Comparison of ENCODE assay signal across 10 cellular contexts in the genomic region with DNA sequence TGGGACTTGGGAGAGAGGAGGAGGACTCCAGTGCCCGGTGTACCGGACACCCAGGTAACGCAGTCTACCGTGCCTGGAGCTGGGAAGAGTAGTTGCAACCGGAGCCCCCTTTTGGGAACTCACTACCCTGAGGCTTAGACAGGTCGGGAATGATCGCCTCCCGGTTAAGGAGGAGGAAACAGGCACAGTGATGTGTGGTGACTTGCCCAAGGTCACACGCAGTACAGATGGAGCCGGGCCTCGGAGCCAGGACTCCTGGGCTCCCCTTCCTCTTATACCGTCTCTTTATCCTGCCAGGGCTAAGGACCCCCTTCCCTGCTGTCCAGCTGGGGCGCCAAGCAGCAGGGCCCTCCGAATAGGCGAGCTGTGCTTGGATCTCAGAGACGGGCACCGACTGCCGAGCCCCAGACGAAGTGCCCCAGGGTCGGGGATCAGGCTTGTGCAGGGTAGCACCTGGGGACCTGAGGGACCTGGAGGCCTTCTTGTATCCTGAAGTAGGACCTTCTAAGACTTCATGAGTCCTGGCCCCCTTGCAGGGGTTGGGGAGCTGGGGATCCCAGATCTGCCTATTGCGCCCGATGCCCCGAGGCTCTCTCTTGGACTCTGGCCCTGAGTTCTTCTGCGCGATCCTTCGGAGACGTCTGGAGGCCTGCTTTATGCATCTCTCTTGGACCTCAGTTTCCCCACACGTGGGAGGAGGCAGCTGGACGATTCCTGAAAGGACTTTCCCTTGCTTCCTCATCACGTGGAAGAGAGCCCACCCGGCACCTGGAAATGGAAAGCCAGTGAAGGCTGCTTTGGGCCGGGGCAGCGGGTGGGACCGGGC. TPM values are rescaled to one million over a fixed set of nuclear protein-coding genes. Genes with fewer than 3 reads are reported as not detected.
DNase-seq lines count a peak whose midpoint lies in the region; ATAC-seq and TF ChIP-seq lines count a peak whose summit lies in the region.
"Had no signal": no experiment of that assay in that cellular context is flagged by ENCODE, and none has a peak within 500 bp of the region (broad histone marks: within the 10 kb centered on the region; RNA-seq: fewer than 3 reads in every experiment).

No MANE protein-coding gene starts in this region.

- H3K9ac ChIP-seq in duodenal mucosa (ENCODE audit: low read depth in 1 of 2, low read length in 2 of 2) (no peak overlapping the region), neuronal stem cell (ENCODE audit: low read depth, low read length, poor library complexity) (no peak overlapping the region)

- H4K91ac ChIP-seq in neuronal stem cell (ENCODE audit: low read depth, low read length, poor library complexity) = no peak overlapping the region

- peaks cover 5% of the 10 kb centered on the region for H3K27me3 ChIP-seq in CD8-positive, alpha-beta T cell (ENCODE audit: insufficient read depth, low read length)
- H3K27me3 ChIP-seq in MG63 = peaks cover 31% of the 10 kb centered on the region
- peaks cover 76 to 90% of the 10 kb centered on the region in 2 donors for H3K27me3 ChIP-seq in duodenal mucosa (ENCODE audit: control insufficient read depth in 1 of 2, insufficient read depth in 2 of 2, low read length in 2 of 2)
- peaks cover 64 to 97% (median 91%) of the 10 kb centered on the region in 3 experiments for H3K27me3 ChIP-seq in neuronal stem cell (ENCODE audit: control insufficient read depth in 3 of 3, insufficient read depth in 3 of 3, low read depth in 1 of 3, low read length in 3 of 3)
- no peaks in the 10 kb centered on the region for H3K27me3 ChIP-seq in ovary

- no peak for DNase-seq in CD8-positive, alpha-beta T cell
- DNase-seq in MG63 (no peak), neuronal stem cell (ENCODE audit: low spot score) (no peak), ovary (no peak), caudate nucleus (lab: John Stamatoyannopoulos, UW) (no peak), globus pallidus (ENCODE audit: low spot score) (no peak)
- no peak for DNase-seq in stimulated activated naive CD4-positive, alpha-beta T cell (lab: John Stamatoyannopoulos, UW)
- DNase-seq: NCI-H2081 treated with DMSO at 0.1 percent for 48 hours had no signal

- no peaks in the 10 kb centered on the region for H3K9me3 Mint-ChIP-seq in CD8-positive, alpha-beta T cell

- WGBS in neuronal stem cell (ENCODE audit: extremely low coverage in 2 of 2, insufficient read length in 2 of 2, insufficient replicate concordance in 1 of 2), 2 donors = no CpG with 5 or more reads among the region's 34 CpGs
- 1 to 4% (median 4%) methylated on average over 29 to 34 of the region's 34 CpGs for WGBS in ovary, 3 donors

- H3K27ac ChIP-seq in CD8-positive, alpha-beta T cell (ENCODE audit: low read depth, low read length) = no peak overlapping the region
- H3K27ac ChIP-seq in duodenal mucosa (ENCODE audit: low read depth, low read length) (no peak overlapping the region), neuronal stem cell (replicated peaks; ENCODE audit: low read length) (no peak overlapping the region), ovary (no peak overlapping the region), caudate nucleus (ENCODE audit: low read depth, low read length) (no peak overlapping the region)
- H3K27ac ChIP-seq: gastroesophageal sphincter had no signal

- H3K36me3 Mint-ChIP-seq in CD8-positive, alpha-beta T cell = no peaks in the 10 kb centered on the region

- POLR2A ChIA-PET in CD8-positive, alpha-beta T cell (lab: Charles Lee) = no interaction called here

- no peak for TF ChIP-seq CTCF in CD8-positive, alpha-beta T cell (IDR thresholded peaks at IDR 0.05)
- no peak for TF ChIP-seq CTCF in ovary (IDR thresholded peaks at IDR 0.05)

- no peaks in the 10 kb centered on the region for H3K9me3 ChIP-seq in CD8-positive, alpha-beta T cell (ENCODE audit: low read length)
- no peaks in the 10 kb centered on the region for H3K9me3 ChIP-seq in MG63
- H3K9me3 ChIP-seq in duodenal mucosa (ENCODE audit: control insufficient read depth in 1 of 2, low read length in 2 of 2) = no peaks in the 10 kb centered on the region
- H3K9me3 ChIP-seq in neuronal stem cell (replicated peaks in 1 of 2; ENCODE audit: control insufficient read depth in 2 of 2, insufficient read depth in 1 of 2, low read depth in 1 of 2, low read length in 2 of 2) = peaks cover 0 to 4% of the 10 kb centered on the region in 2 donors
- H3K9me3 ChIP-seq in ovary = no peaks in the 10 kb centered on the region
- H3K9me3 ChIP-seq: gastroesophageal sphincter had no signal

- no peaks in the 10 kb centered on the region for H3K79me1 ChIP-seq in neuronal stem cell (ENCODE audit: low read depth, low read length)

- H3K4me3 ChIP-seq in CD8-positive, alpha-beta T cell (ENCODE audit: low read depth, low read length) = no peak overlapping the region
- peak overlapping the region; percentile 37; the same call in 1 of the 2 replicates for H3K4me3 ChIP-seq in MG63
- peak overlapping the region; percentile 68 to 69 for H3K4me3 ChIP-seq in duodenal mucosa (ENCODE audit: low read depth in 1 of 2, low read length in 2 of 2)
- H3K4me3 ChIP-seq in neuronal stem cell (ENCODE audit: low read length in 2 of 2) = peak overlapping the region in 1 of 2 donors; percentile 42
- no peak overlapping the region for H3K4me3 ChIP-seq in ovary

- no peak overlapping the region for H4K8ac ChIP-seq in neuronal stem cell (ENCODE audit: low read depth, low read length)

- peaks cover 11% of the 10 kb centered on the region for H3K4me1 ChIP-seq in CD8-positive, alpha-beta T cell (ENCODE audit: insufficient read depth, low read length)
- peaks cover 17 to 43% of the 10 kb centered on the region in 2 donors for H3K4me1 ChIP-seq in duodenal mucosa (ENCODE audit: control insufficient read depth in 1 of 2, insufficient read depth in 2 of 2, low read length in 2 of 2)
- H3K4me1 ChIP-seq in neuronal stem cell (ENCODE audit: control insufficient read depth in 2 of 2, insufficient read depth in 1 of 2, low read depth in 1 of 2, low read length in 2 of 2) = peaks cover 19 to 34% of the 10 kb centered on the region in 2 donors
- peaks cover 14% of the 10 kb centered on the region for H3K4me1 ChIP-seq in ovary (ENCODE audit: insufficient read depth)

- CTCF ChIA-PET in CD8-positive, alpha-beta T cell (lab: Charles Lee) = interaction anchor here (0.8 kb wide), 1 partner anchor 280 kb away, joined by 3 read pairs; no protein-coding TSS in a partner anchor

- no peak overlapping the region for H2AK5ac ChIP-seq in neuronal stem cell (ENCODE audit: low read depth, low read length)

- intact Hi-C loops in CD8-positive, alpha-beta T cell (cut with DNase I, micrococcal nuclease) = no loop called here
- intact Hi-C loops in ovary (cut with DNase I) = no loop called here

- no peak overlapping the region for H3K27ac Mint-ChIP-seq in CD8-positive, alpha-beta T cell

- H3K14ac ChIP-seq in neuronal stem cell (ENCODE audit: low read length) = no peak overlapping the region

- TF ChIP-seq EP300 in ovary (IDR thresholded peaks at IDR 0.05) = no peak

- no peak overlapping the region for H3K18ac ChIP-seq in neuronal stem cell (ENCODE audit: low read length)

- no peak overlapping the region for H2BK5ac ChIP-seq in neuronal stem cell (ENCODE audit: low read length)

- H2BK120ac ChIP-seq in neuronal stem cell (ENCODE audit: low read depth, low read length) = no peak overlapping the region

- peaks cover 59% of the 10 kb centered on the region for H3K27me3 Mint-ChIP-seq in CD8-positive, alpha-beta T cell (ENCODE audit: low read depth)

- no peak overlapping the region for H2BK12ac ChIP-seq in neuronal stem cell (ENCODE audit: low read length)

- H3K4me2 ChIP-seq in neuronal stem cell (ENCODE audit: insufficient read depth, low read length, poor library complexity, severe bottlenecking) = peak overlapping the region; percentile 79

- H3K4ac ChIP-seq in neuronal stem cell (ENCODE audit: low read length) = no peak overlapping the region

- peaks cover 28% of the 10 kb centered on the region for H3K4me1 Mint-ChIP-seq in CD8-positive, alpha-beta T cell (ENCODE audit: low read depth)

- no peak for ATAC-seq in CD8-positive, alpha-beta T cell
- ATAC-seq: gastroesophageal sphincter had no signal

- peak overlapping the region; percentile 85 for H2AFZ ChIP-seq in neuronal stem cell (ENCODE audit: low read length)

- H3K4me3 Mint-ChIP-seq in CD8-positive, alpha-beta T cell = peak overlapping the region; percentile 11

- H2BK15ac ChIP-seq in neuronal stem cell (ENCODE audit: low read length) = no peak overlapping the region

- peak overlapping the region; percentile 70 for H3K23ac ChIP-seq in neuronal stem cell (ENCODE audit: low read depth, low read length, poor library complexity)

- no peaks in the 10 kb centered on the region for H3K36me3 ChIP-seq in CD8-positive, alpha-beta T cell (ENCODE audit: insufficient read depth, low read length)
- H3K36me3 ChIP-seq in MG63 = no peaks in the 10 kb centered on the region
- no peaks in the 10 kb centered on the region for H3K36me3 ChIP-seq in duodenal mucosa (ENCODE audit: control insufficient read depth in 1 of 2, insufficient read depth in 2 of 2, low read length in 2 of 2)
- no peaks in the 10 kb centered on the region for H3K36me3 ChIP-seq in neuronal stem cell (replicated peaks in 1 of 2; ENCODE audit: control insufficient read depth in 2 of 2, insufficient read depth in 2 of 2, low read length in 2 of 2)
- H3K36me3 ChIP-seq in ovary = no peaks in the 10 kb centered on the region
- H3K36me3 ChIP-seq: gastroesophageal sphincter had no signal

- TF ChIP-seq POLR2A in ovary (IDR thresholded peaks at IDR 0.05) = no peak

RNA-seq across cellular contexts. Expression of gene CYP26A1, which starts 0.8 kb away (rescaled TPM):
- total RNA-seq in CD8-positive, alpha-beta T cell = not detected
- total RNA-seq in MG63 (2014; rRNA removed; shearing (Covaris generic); ENCODE audit: low replicate concordance) = 0.30 and 0.32 TPM in 2 replicates
- polyA plus RNA-seq in neuronal stem cell (2013, experiment 1 of 2) = 0.03 TPM
- 0.03 TPM for polyA plus RNA-seq in neuronal stem cell (2013, experiment 2 of 2)
- total RNA-seq in ovary = under 1 TPM in 1 of 7 donors, not detected in 6; 0.22 TPM
- not detected for polyA plus RNA-seq in ovary
- total RNA-seq: gastroesophageal sphincter had no signal

RNA-seq across cellular contexts. Expression of gene CYP26C1, which starts 12.3 kb away (rescaled TPM):
- total RNA-seq in CD8-positive, alpha-beta T cell = under 1 TPM in 1 of 2 experiments, not detected in 1; 0.08 TPM
- not detected in 2 replicates for total RNA-seq in MG63 (2014; rRNA removed; shearing (Covaris generic); ENCODE audit: low replicate concordance)
- not detected for polyA plus RNA-seq in neuronal stem cell (2013, experiment 1 of 2)
- not detected for polyA plus RNA-seq in neuronal stem cell (2013, experiment 2 of 2)
- total RNA-seq in ovary = under 1 TPM in 4 of 7 donors, not detected in 3; 0.05 to 0.20 (median 0.08) TPM
- under 1 TPM in 1 of 2 donors, not detected in 1; 0.07 TPM for polyA plus RNA-seq in ovary

Comparison
In these comparisons a context has a peak if more than half of its experiments do, and no peak if none do; other contexts are left out.
1. H3K4me3 ChIP-seq: peak in MG63 (single experiment) and duodenal mucosa (2 of 2); none in CD8-positive, alpha-beta T cell (single experiment) and ovary (single experiment).